Comparison of ENCODE assay signal across 1 cellular context in the genomic region with DNA sequence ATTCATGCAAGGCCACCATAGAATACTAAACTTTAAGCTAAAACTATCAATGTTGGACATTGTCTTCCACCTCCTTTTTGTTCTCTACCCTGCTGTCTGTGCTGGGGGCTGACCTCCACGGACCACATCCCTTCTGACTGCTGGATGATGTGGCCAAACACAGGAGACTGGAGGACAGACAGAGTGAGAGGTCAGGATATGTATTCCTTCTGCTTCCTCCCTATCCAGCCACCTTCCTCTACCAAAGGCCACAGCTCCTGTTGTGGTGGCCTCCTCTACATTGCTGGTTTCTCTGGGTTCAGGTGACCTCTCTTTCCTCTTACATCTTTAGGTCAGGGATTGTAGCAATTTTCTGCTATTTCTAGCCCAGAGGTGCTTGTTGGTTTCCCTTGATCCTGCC.
TF ChIP-seq lines count a peak whose summit lies in the region.

No MANE protein-coding gene starts in this region.

TF ChIP-seq in IMR-90, 13 proteins besides CTCF, POLR2A, EP300 and RAD21:
- TF ChIP-seq NFE2L2 (IDR thresholded peaks at IDR 0.05; ENCODE audit: low read depth, low read length) (no peak), MXI1 (IDR thresholded peaks at IDR 0.05; ENCODE audit: borderline replicate concordance, low read depth, low read length) (no peak), SMC3 (IDR thresholded peaks at IDR 0.05; ENCODE audit: low read depth, low read length) (no peak), BHLHE40 (IDR thresholded peaks at IDR 0.05; ENCODE audit: low read depth, low read length) (no peak), FOS (IDR thresholded peaks at IDR 0.05; ENCODE audit: low read depth, low read length) (no peak), MAZ (IDR thresholded peaks at IDR 0.05; ENCODE audit: borderline replicate concordance, low read depth, low read length) (no peak), CEBPB (IDR thresholded peaks at IDR 0.05; ENCODE audit: low read depth, low read length) (no peak), RCOR1 (IDR thresholded peaks at IDR 0.05; ENCODE audit: insufficient replicate concordance, low read length) (no peak), CHD1 (IDR thresholded peaks at IDR 0.05; ENCODE audit: low read depth, low read length) (no peak), MAFK (IDR thresholded peaks at IDR 0.05; ENCODE audit: low read depth, low read length) (no peak), RFX5 (IDR thresholded peaks at IDR 0.05; ENCODE audit: low read depth, low read length) (no peak)
- TF ChIP-seq, protein P1, sequence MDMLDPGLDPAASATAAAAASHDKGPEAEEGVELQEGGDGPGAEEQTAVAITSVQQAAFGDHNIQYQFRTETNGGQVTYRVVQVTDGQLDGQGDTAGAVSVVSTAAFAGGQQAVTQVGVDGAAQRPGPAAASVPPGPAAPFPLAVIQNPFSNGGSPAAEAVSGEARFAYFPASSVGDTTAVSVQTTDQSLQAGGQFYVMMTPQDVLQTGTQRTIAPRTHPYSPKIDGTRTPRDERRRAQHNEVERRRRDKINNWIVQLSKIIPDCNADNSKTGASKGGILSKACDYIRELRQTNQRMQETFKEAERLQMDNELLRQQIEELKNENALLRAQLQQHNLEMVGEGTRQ (IDR thresholded peaks at IDR 0.05; ENCODE audit: low read depth, low read length) = no peak
- TF ChIP-seq, protein P2, sequence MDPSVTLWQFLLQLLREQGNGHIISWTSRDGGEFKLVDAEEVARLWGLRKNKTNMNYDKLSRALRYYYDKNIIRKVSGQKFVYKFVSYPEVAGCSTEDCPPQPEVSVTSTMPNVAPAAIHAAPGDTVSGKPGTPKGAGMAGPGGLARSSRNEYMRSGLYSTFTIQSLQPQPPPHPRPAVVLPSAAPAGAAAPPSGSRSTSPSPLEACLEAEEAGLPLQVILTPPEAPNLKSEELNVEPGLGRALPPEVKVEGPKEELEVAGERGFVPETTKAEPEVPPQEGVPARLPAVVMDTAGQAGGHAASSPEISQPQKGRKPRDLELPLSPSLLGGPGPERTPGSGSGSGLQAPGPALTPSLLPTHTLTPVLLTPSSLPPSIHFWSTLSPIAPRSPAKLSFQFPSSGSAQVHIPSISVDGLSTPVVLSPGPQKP (IDR thresholded peaks at IDR 0.05; ENCODE audit: borderline replicate concordance, low read depth, low read length) = no peak
TF ChIP-seq in IMR-90: peak in this region for 0.
